2 cellular contexts compared by ENCODE assay signal in the genomic region with DNA sequence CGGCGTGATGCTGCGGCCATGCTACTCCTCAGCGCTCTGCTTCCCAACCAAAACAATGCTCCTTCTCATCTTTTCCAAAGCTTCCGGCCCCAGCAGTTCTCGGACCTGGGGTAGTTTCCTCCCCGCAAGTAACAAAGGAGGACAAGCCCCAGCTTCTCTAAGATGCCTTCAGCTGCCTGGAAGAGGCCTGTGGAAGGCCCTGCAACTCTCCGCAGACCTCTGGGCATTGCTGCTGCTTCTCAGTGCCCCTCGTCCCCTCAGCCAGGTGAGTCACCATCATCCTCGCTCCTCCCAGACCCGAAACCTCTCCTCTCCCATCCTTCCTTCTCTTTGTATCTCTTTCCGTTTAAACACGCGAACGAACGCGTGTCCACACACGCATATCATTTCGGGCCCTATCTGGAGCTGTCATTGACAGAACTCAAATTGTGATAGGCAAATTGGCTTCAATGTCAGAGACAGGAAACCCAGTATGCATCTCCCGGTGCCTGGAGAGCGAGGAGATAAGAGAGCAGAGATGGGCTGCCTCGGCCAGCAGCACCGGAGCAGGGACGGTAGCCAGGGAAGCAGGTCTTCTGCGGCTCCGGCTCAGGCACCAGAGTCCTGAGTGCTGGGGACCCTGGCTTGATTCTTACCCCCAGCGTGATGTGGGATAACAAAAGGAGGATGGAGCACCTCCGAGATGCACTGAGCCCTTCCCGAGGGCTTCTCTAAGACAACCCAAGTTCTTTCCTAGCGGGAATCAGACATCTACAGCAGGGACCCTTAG.
TF ChIP-seq lines count a peak whose summit lies in the region.

No MANE protein-coding gene starts in this region.

TF ChIP-seq in IMR-90, 13 proteins besides CTCF, POLR2A, EP300 and RAD21:
- no peak for TF ChIP-seq BHLHE40 (IDR thresholded peaks at IDR 0.05; ENCODE audit: low read depth, low read length)
- no peak for TF ChIP-seq MXI1 (IDR thresholded peaks at IDR 0.05; ENCODE audit: borderline replicate concordance, low read depth, low read length)
- no peak for TF ChIP-seq FOS (IDR thresholded peaks at IDR 0.05; ENCODE audit: low read depth, low read length)
- TF ChIP-seq, protein P1, sequence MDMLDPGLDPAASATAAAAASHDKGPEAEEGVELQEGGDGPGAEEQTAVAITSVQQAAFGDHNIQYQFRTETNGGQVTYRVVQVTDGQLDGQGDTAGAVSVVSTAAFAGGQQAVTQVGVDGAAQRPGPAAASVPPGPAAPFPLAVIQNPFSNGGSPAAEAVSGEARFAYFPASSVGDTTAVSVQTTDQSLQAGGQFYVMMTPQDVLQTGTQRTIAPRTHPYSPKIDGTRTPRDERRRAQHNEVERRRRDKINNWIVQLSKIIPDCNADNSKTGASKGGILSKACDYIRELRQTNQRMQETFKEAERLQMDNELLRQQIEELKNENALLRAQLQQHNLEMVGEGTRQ (IDR thresholded peaks at IDR 0.05; ENCODE audit: low read depth, low read length) = no peak
- no peak for TF ChIP-seq NFE2L2 (IDR thresholded peaks at IDR 0.05; ENCODE audit: low read depth, low read length)
- TF ChIP-seq CEBPB (IDR thresholded peaks at IDR 0.05; ENCODE audit: low read depth, low read length) = no peak
- TF ChIP-seq CHD1 (IDR thresholded peaks at IDR 0.05; ENCODE audit: low read depth, low read length) = no peak
- no peak for TF ChIP-seq SMC3 (IDR thresholded peaks at IDR 0.05; ENCODE audit: low read depth, low read length)
- TF ChIP-seq MAFK (IDR thresholded peaks at IDR 0.05; ENCODE audit: low read depth, low read length) = no peak
- TF ChIP-seq, protein P2, sequence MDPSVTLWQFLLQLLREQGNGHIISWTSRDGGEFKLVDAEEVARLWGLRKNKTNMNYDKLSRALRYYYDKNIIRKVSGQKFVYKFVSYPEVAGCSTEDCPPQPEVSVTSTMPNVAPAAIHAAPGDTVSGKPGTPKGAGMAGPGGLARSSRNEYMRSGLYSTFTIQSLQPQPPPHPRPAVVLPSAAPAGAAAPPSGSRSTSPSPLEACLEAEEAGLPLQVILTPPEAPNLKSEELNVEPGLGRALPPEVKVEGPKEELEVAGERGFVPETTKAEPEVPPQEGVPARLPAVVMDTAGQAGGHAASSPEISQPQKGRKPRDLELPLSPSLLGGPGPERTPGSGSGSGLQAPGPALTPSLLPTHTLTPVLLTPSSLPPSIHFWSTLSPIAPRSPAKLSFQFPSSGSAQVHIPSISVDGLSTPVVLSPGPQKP (IDR thresholded peaks at IDR 0.05; ENCODE audit: borderline replicate concordance, low read depth, low read length) = no peak
- TF ChIP-seq MAZ (IDR thresholded peaks at IDR 0.05; ENCODE audit: borderline replicate concordance, low read depth, low read length) = no peak
- no peak for TF ChIP-seq RCOR1 (IDR thresholded peaks at IDR 0.05; ENCODE audit: insufficient replicate concordance, low read length)
- TF ChIP-seq RFX5 (IDR thresholded peaks at IDR 0.05; ENCODE audit: low read depth, low read length) = no peak

TF ChIP-seq in H1, 55 proteins besides CTCF, POLR2A, EP300 and RAD21:
- no peak for TF ChIP-seq HDAC6 (IDR thresholded peaks at IDR 0.05; ENCODE audit: low read depth, low read length)
- TF ChIP-seq TAF1 (IDR thresholded peaks at IDR 0.05; ENCODE audit: low read depth, low read length) = no peak
- no peak for TF ChIP-seq KDM5A (IDR thresholded peaks at IDR 0.05; ENCODE audit: low read length)
- no peak for TF ChIP-seq SAP30 (IDR thresholded peaks at IDR 0.05; ENCODE audit: insufficient read depth, insufficient replicate concordance, low read length)
- TF ChIP-seq TAF7 (optimal IDR thresholded peaks at IDR 0.05; ENCODE audit: borderline replicate concordance, low read depth, low read length) = no peak
- TF ChIP-seq, protein P3, sequence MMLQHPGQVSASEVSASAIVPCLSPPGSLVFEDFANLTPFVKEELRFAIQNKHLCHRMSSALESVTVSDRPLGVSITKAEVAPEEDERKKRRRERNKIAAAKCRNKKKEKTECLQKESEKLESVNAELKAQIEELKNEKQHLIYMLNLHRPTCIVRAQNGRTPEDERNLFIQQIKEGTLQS (IDR thresholded peaks at IDR 0.05; ENCODE audit: insufficient read depth, low read depth, low read length) = no peak
- TF ChIP-seq, protein P4, sequence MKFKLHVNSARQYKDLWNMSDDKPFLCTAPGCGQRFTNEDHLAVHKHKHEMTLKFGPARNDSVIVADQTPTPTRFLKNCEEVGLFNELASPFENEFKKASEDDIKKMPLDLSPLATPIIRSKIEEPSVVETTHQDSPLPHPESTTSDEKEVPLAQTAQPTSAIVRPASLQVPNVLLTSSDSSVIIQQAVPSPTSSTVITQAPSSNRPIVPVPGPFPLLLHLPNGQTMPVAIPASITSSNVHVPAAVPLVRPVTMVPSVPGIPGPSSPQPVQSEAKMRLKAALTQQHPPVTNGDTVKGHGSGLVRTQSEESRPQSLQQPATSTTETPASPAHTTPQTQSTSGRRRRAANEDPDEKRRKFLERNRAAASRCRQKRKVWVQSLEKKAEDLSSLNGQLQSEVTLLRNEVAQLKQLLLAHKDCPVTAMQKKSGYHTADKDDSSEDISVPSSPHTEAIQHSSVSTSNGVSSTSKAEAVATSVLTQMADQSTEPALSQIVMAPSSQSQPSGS (IDR thresholded peaks at IDR 0.05; ENCODE audit: low read length) = no peak
- TF ChIP-seq TEAD4 (IDR thresholded peaks at IDR 0.05; ENCODE audit: low read depth, low read length) = no peak
- TF ChIP-seq GABPA (IDR thresholded peaks at IDR 0.05; ENCODE audit: borderline replicate concordance, insufficient read depth, low read length) = no peak
- no peak for TF ChIP-seq SP1 (IDR thresholded peaks at IDR 0.05; ENCODE audit: low read depth, low read length)
